Comparison of ENCODE assay signal across 15 cellular contexts in genomic region chr19:31211088-31211487, GRCh38.
A peak's percentile ranks its signal among the peaks of the same experiment; 100 is the strongest.
DNase-seq lines count a peak whose midpoint lies in the region; ATAC-seq and TF ChIP-seq lines count a peak whose summit lies in the region.
"Had no signal": no experiment of that assay in that cellular context is flagged by ENCODE, and none has a peak within 500 bp of the region (broad histone marks: within the 10 kb centered on the region; RNA-seq: fewer than 3 reads in every experiment).

No MANE protein-coding gene starts in this region.

- H3K27ac ChIP-seq in mesenchymal stem cell (ENCODE audit: low read length, poor library complexity, severe bottlenecking) (no peak overlapping the region), breast epithelium (no peak overlapping the region)
- H3K27ac ChIP-seq: A549, C4-2B, HL-60 had no signal

- peaks cover 4% of the 10 kb centered on the region for H3K27me3 Mint-ChIP-seq in activated naive CD8-positive, alpha-beta T cell treated with anti-CD3 and anti-CD28 coated beads, Interleukin-2, amount 10 ng/mL, durations not matched to agents 7 days and 5 days
- peaks cover 4% of the 10 kb centered on the region for H3K27me3 Mint-ChIP-seq in activated naive CD8-positive, alpha-beta T cell treated with anti-CD3 and anti-CD28 coated beads for 36 hours
- no peaks in the 10 kb centered on the region for H3K27me3 Mint-ChIP-seq in central memory CD8-positive, alpha-beta T cell

- no peak overlapping the region for H2BK120ac ChIP-seq in mesenchymal stem cell (ENCODE audit: low read depth, low read length)

- H4K8ac ChIP-seq in mesenchymal stem cell (ENCODE audit: low read length), result no peak overlapping the region

- 100% methylated on average over 2 of the region's 3 CpGs for WGBS in mesenchymal stem cell

- no peak overlapping the region for H3K4me2 ChIP-seq in mesenchymal stem cell (ENCODE audit: low read length, poor library complexity, severe bottlenecking)
- H3K4me2 ChIP-seq: A549 had no signal

- H3K14ac ChIP-seq in mesenchymal stem cell (ENCODE audit: low read length in 2 of 2), result no peak overlapping the region

- H3K27ac Mint-ChIP-seq in activated naive CD8-positive, alpha-beta T cell treated with anti-CD3 and anti-CD28 coated beads, Interleukin-2, amount 10 ng/mL, durations not matched to agents 7 days and 5 days, result peak overlapping the region; percentile 8
- H3K27ac Mint-ChIP-seq in activated naive CD8-positive, alpha-beta T cell treated with anti-CD3 and anti-CD28 coated beads for 36 hours, result no peak overlapping the region
- H3K27ac Mint-ChIP-seq in central memory CD8-positive, alpha-beta T cell (ENCODE audit: low read depth), result peak overlapping the region; percentile 7
- H3K27ac Mint-ChIP-seq: H9 had no signal

- H3K4me3 Mint-ChIP-seq in activated naive CD8-positive, alpha-beta T cell treated with anti-CD3 and anti-CD28 coated beads, Interleukin-2, amount 10 ng/mL, durations not matched to agents 7 days and 5 days, result no peak overlapping the region
- H3K4me3 Mint-ChIP-seq in activated naive CD8-positive, alpha-beta T cell treated with anti-CD3 and anti-CD28 coated beads for 36 hours, result no peak overlapping the region
- H3K4me3 Mint-ChIP-seq in central memory CD8-positive, alpha-beta T cell, result no peak overlapping the region
- H3K4me3 Mint-ChIP-seq: CD4-positive, alpha-beta memory T cell; H9 had no signal

- POLR2A ChIA-PET in activated naive CD8-positive, alpha-beta T cell treated with anti-CD3 and anti-CD28 coated beads, Interleukin-2, amount 10 ng/mL, durations not matched to agents 7 days and 5 days (lab: Charles Lee), result no interaction called here

- H3K9me3 ChIP-seq in mesenchymal stem cell (ENCODE audit: control insufficient read depth, low read length) (no peaks in the 10 kb centered on the region), breast epithelium (no peaks in the 10 kb centered on the region)
- H3K9me3 ChIP-seq: A549, BE2C had no signal

- H2AK5ac ChIP-seq in mesenchymal stem cell (ENCODE audit: low read length, severe bottlenecking), result peak overlapping the region; percentile 84

- no peak for TF ChIP-seq CTCF in breast epithelium (IDR thresholded peaks at IDR 0.05)

- no peak overlapping the region for H3K4ac ChIP-seq in mesenchymal stem cell (ENCODE audit: low read depth in 1 of 2, low read length in 2 of 2)

- no peak overlapping the region for H3K9ac ChIP-seq in mesenchymal stem cell (ENCODE audit: low read length)

- H3K36me3 Mint-ChIP-seq in activated naive CD8-positive, alpha-beta T cell treated with anti-CD3 and anti-CD28 coated beads, Interleukin-2, amount 10 ng/mL, durations not matched to agents 7 days and 5 days, result peaks cover 8% of the 10 kb centered on the region
- H3K36me3 Mint-ChIP-seq in activated naive CD8-positive, alpha-beta T cell treated with anti-CD3 and anti-CD28 coated beads for 36 hours, result peaks cover 7% of the 10 kb centered on the region
- peaks cover 7% of the 10 kb centered on the region for H3K36me3 Mint-ChIP-seq in central memory CD8-positive, alpha-beta T cell (ENCODE audit: insufficient read depth)
- H3K36me3 Mint-ChIP-seq: CD4-positive, alpha-beta memory T cell had no signal

- H2BK5ac ChIP-seq in mesenchymal stem cell (ENCODE audit: low read depth, low read length, poor library complexity, severe bottlenecking), result no peak overlapping the region

- no peak overlapping the region for H2AFZ ChIP-seq in mesenchymal stem cell (ENCODE audit: low read depth, low read length)

- no peak for TF ChIP-seq POLR2A in breast epithelium (IDR thresholded peaks at IDR 0.05)

- H3K4me1 ChIP-seq in mesenchymal stem cell (ENCODE audit: control insufficient read depth, insufficient read depth, low read depth, low read length), result peaks cover 3% of the 10 kb centered on the region
- H3K4me1 ChIP-seq in breast epithelium, result no peaks in the 10 kb centered on the region
- H3K4me1 ChIP-seq: BE2C had no signal

- H3K27me3 ChIP-seq in mesenchymal stem cell (ENCODE audit: control insufficient read depth in 1 of 2, insufficient read depth in 1 of 2, low read length in 2 of 2) (no peaks in the 10 kb centered on the region), breast epithelium (no peaks in the 10 kb centered on the region)
- H3K27me3 ChIP-seq: BE2C had no signal

- no peak for ATAC-seq in activated naive CD8-positive, alpha-beta T cell treated with anti-CD3 and anti-CD28 coated beads, Interleukin-2, amount 10 ng/mL, durations not matched to agents 7 days and 5 days (ENCODE audit: low read depth)
- ATAC-seq in central memory CD8-positive, alpha-beta T cell (replicated peaks; ENCODE audit: extremely low read depth, poor library complexity, severe bottlenecking), result no peak
- ATAC-seq in HG02759 (IDR thresholded peaks at IDR 0.05; ENCODE audit: unreplicated experiment) (no peak), GM18867 (IDR thresholded peaks at IDR 0.05; ENCODE audit: unreplicated experiment) (no peak)
- ATAC-seq: A549 had no signal

- DNase-seq in activated naive CD8-positive, alpha-beta T cell treated with anti-CD3 and anti-CD28 coated beads, Interleukin-2, amount 10 ng/mL, durations not matched to agents 7 days and 5 days, result no peak
- DNase-seq in activated naive CD8-positive, alpha-beta T cell treated with anti-CD3 and anti-CD28 coated beads for 36 hours, result no peak
- DNase-seq in central memory CD8-positive, alpha-beta T cell (ENCODE audit: low spot score in 2 of 2), result no peak
- no peak for DNase-seq in mesenchymal stem cell
- no peak for DNase-seq in breast epithelium (ENCODE audit: low spot score in 2 of 2)
- DNase-seq: BE2C; CD4-positive, alpha-beta memory T cell; DMS79; GOT3; H9 had no signal

- H3K79me1 ChIP-seq in mesenchymal stem cell (replicated peaks; ENCODE audit: low read length, poor library complexity, severe bottlenecking), result no peaks in the 10 kb centered on the region

- H3K23ac ChIP-seq in mesenchymal stem cell (ENCODE audit: low read length in 2 of 2), result no peak overlapping the region

- peak overlapping the region; percentile 60 for H4K91ac ChIP-seq in mesenchymal stem cell (ENCODE audit: low read length)

- H3K36me3 ChIP-seq in mesenchymal stem cell (ENCODE audit: control insufficient read depth in 1 of 2, insufficient read depth in 2 of 2, low read depth in 1 of 2, low read length in 2 of 2), result no peaks in the 10 kb centered on the region
- H3K36me3 ChIP-seq in breast epithelium, result no peaks in the 10 kb centered on the region
- H3K36me3 ChIP-seq: BE2C had no signal

- H2BK12ac ChIP-seq in mesenchymal stem cell (ENCODE audit: low read length in 2 of 2), result peak overlapping the region; percentile 29 to 93

- peaks cover 4% of the 10 kb centered on the region for H3K9me3 Mint-ChIP-seq in activated naive CD8-positive, alpha-beta T cell treated with anti-CD3 and anti-CD28 coated beads, Interleukin-2, amount 10 ng/mL, durations not matched to agents 7 days and 5 days
- peaks cover 7% of the 10 kb centered on the region for H3K9me3 Mint-ChIP-seq in activated naive CD8-positive, alpha-beta T cell treated with anti-CD3 and anti-CD28 coated beads for 36 hours
- H3K9me3 Mint-ChIP-seq in central memory CD8-positive, alpha-beta T cell, result no peaks in the 10 kb centered on the region
- H3K9me3 Mint-ChIP-seq: CD4-positive, alpha-beta memory T cell had no signal

- intact Hi-C loops in breast epithelium (cut with DNase I; ENCODE audit: low total_unique reads), result no loop called here

- peaks cover 20% of the 10 kb centered on the region for H3K4me1 Mint-ChIP-seq in activated naive CD8-positive, alpha-beta T cell treated with anti-CD3 and anti-CD28 coated beads, Interleukin-2, amount 10 ng/mL, durations not matched to agents 7 days and 5 days
- peaks cover 25% of the 10 kb centered on the region for H3K4me1 Mint-ChIP-seq in activated naive CD8-positive, alpha-beta T cell treated with anti-CD3 and anti-CD28 coated beads for 36 hours
- peaks cover 15% of the 10 kb centered on the region for H3K4me1 Mint-ChIP-seq in central memory CD8-positive, alpha-beta T cell
- H3K4me1 Mint-ChIP-seq: H9 had no signal

- H3K4me3 ChIP-seq in mesenchymal stem cell (ENCODE audit: insufficient read depth in 1 of 2, low read depth in 1 of 2, low read length in 2 of 2), result no peak overlapping the region
- H3K4me3 ChIP-seq in breast epithelium, result no peak overlapping the region
- H3K4me3 ChIP-seq: A549 had no signal

- H3K18ac ChIP-seq in mesenchymal stem cell (ENCODE audit: low read depth in 1 of 2, low read length in 2 of 2), result no peak overlapping the region

- H2BK15ac ChIP-seq in mesenchymal stem cell (ENCODE audit: low read depth, poor library complexity, severe bottlenecking), result peak overlapping the region; percentile 33
